Comparison of ENCODE assay signal across 1 cellular context in genomic region chr17:61493830-61494324, GRCh38.
TF ChIP-seq lines count a peak whose summit lies in the region.

No MANE protein-coding gene starts in this region.

TF ChIP-seq in HepG2, 621 proteins besides CTCF, POLR2A, EP300 and RAD21:
- peak; percentile 45 for TF ChIP-seq ZNF629 (CRISPR knock-in tag; conservative IDR thresholded peaks at IDR 0.05)
- TF ChIP-seq MXD3 (CRISPR knock-in tag; IDR thresholded peaks at IDR 0.05) = peak; percentile 20; the same call in 1 of the 2 replicates
- peak; percentile 88 for TF ChIP-seq ZNF121 (CRISPR knock-in tag; IDR thresholded peaks at IDR 0.05)
TF ChIP-seq in HepG2: peak in this region for 3; not testable (repeated sequence) for 618.
